11 cellular contexts compared by ENCODE assay signal in the genomic region with DNA sequence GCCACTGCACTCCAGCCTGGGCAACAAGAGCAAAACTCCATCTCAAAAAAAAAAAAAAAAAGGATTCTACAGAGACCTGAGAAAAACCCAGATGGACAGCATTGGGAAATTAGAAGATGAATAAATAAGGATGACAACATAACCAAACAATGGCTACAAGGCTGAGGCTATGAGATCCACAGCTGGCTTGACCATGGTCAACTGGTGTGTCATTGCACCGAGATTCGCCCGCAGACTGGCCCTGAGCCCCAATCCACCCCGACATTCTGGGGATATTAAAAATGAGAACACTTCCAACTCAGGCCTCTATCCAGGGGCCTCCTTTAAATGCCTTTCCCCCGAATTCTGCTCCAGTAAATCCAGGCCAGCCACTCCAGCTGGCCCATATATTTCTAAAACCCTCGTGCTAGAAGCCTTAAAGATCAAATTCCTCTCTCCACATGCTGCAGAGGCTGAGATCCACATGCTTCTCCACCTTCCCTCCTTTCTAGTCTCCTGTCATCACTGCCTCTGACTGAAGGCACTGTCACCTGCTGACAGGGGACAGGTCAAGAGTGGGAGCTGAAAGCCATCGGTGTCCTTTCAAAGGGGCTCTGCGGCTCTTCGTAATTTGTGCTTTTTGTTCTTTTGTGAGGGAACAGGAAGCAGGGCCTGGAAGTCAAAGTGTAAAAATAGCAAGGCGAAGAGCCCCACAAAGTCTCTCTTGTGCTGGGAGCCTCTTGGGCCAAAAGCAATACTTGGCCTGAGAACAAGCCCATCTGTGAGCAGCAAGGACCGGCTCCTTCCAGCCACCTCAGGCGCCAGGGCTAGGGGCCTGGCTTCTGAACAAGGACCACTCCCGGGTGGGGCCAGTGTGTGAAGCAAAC.
DNase-seq lines count a peak whose midpoint lies in the region; ATAC-seq, FAIRE-seq and TF ChIP-seq lines count a peak whose summit lies in the region.
"Had no signal": no experiment of that assay in that cellular context is flagged by ENCODE, and none has a peak within 500 bp of the region (broad histone marks: within the 10 kb centered on the region; RNA-seq: fewer than 3 reads in every experiment).

No MANE protein-coding gene starts in this region.

- H3K9me3 ChIP-seq in adipocyte (ENCODE audit: control insufficient read depth, low read length) (no peaks in the 10 kb centered on the region), transverse colon (no peaks in the 10 kb centered on the region), PC-3 (ENCODE audit: low read length) (no peaks in the 10 kb centered on the region)

- no peak for FAIRE-seq in RCC 7860 (lab: Jason Lieb, UNC)
- FAIRE-seq: endometrium had no signal

- H3K36me3 ChIP-seq in adipocyte (ENCODE audit: control insufficient read depth, insufficient read depth, low read length, severe bottlenecking) (no peaks in the 10 kb centered on the region), transverse colon (no peaks in the 10 kb centered on the region), PC-3 (ENCODE audit: low read depth, low read length) (no peaks in the 10 kb centered on the region)

- no peak overlapping the region for H3K4me3 ChIP-seq in adipocyte (ENCODE audit: low read length)
- H3K4me3 ChIP-seq in transverse colon = no peak overlapping the region
- no peak overlapping the region for H3K4me3 ChIP-seq in PC-3 (ENCODE audit: low read length)

- CTCF ChIA-PET in PC-3 (lab: Charles Lee) = no interaction called here

- no peaks in the 10 kb centered on the region for H4K20me1 ChIP-seq in PC-3 (ENCODE audit: low read length)

- H3K4me1 Mint-ChIP-seq in neural crest cell = peaks cover 47% of the 10 kb centered on the region

- no peaks in the 10 kb centered on the region for H3F3A ChIP-seq in PC-3 (ENCODE audit: low read length, unreplicated experiment)

- POLR2A ChIA-PET in PC-3 (lab: Charles Lee; ENCODE audit: unreplicated experiment) = no interaction called here

- peak overlapping the region; percentile 71 for H3K4me3 Mint-ChIP-seq in neural crest cell
- H3K4me3 Mint-ChIP-seq: activated naive CD4-positive, alpha-beta T cell treated with anti-CD3 and anti-CD28 coated beads for 36 hours had no signal

- H3K79me2 ChIP-seq in PC-3 (ENCODE audit: low read length) = no peaks in the 10 kb centered on the region

- H3K9ac ChIP-seq in adipocyte (ENCODE audit: low read length) = peak overlapping the region; percentile 29
- no peak overlapping the region for H3K9ac ChIP-seq in PC-3 (ENCODE audit: low read length)

- H3K27ac ChIP-seq in transverse colon (peak overlapping the region; percentile 30 to 69 (median 52)), PC-3 (ENCODE audit: low read length) (no peak overlapping the region)

- ATAC-seq in HG02759 (IDR thresholded peaks at IDR 0.05; ENCODE audit: unreplicated experiment) (no peak), PC-3 (no peak)

- H3K27me3 ChIP-seq in adipocyte (replicated peaks; ENCODE audit: control insufficient read depth, insufficient read depth, low read length) (no peaks in the 10 kb centered on the region), transverse colon (no peaks in the 10 kb centered on the region), PC-3 (ENCODE audit: low read length) (no peaks in the 10 kb centered on the region)

- 50 to 80% methylated on average over 4 to 13 of the region's 13 CpGs for WGBS in transverse colon (ENCODE audit: low coverage in 1 of 2), 2 donors

- no peaks in the 10 kb centered on the region for H3K9me2 ChIP-seq in PC-3 (replicated peaks; ENCODE audit: low read length)

- no peak for TF ChIP-seq POLR2A in transverse colon (IDR thresholded peaks at IDR 0.05)

- TF ChIP-seq EP300 in transverse colon (IDR thresholded peaks at IDR 0.05; ENCODE audit: low read depth) = no peak

- no peaks in the 10 kb centered on the region for H3K27me3 Mint-ChIP-seq in neural crest cell (ENCODE audit: low read depth)

- peak overlapping the region; percentile 98 for H3K27ac Mint-ChIP-seq in neural crest cell (ENCODE audit: unreplicated experiment)
- H3K27ac Mint-ChIP-seq: activated naive CD4-positive, alpha-beta T cell treated with anti-CD3 and anti-CD28 coated beads for 36 hours had no signal

- H3K4me2 ChIP-seq in PC-3 (ENCODE audit: low read length) = no peak overlapping the region

- H3K36me3 Mint-ChIP-seq in neural crest cell (ENCODE audit: low read depth) = peaks cover 4% of the 10 kb centered on the region

- no TSS peak for BruUV-seq in PC-3 (replicated peaks; lab: Mats Ljungman, UMichigan)

- no peak overlapping the region for H2AFZ ChIP-seq in PC-3 (ENCODE audit: low read length)

- in situ Hi-C loops in transverse colon (cut with MboI; ENCODE audit: low pct_ligation_motif_present in 1 of 4, low pct_unique_long_range_greater_than_20kb in 1 of 4, low sequenced_read_pairs in 3 of 4) = no loop called here

- H3K4me1 ChIP-seq in adipocyte (ENCODE audit: control insufficient read depth, insufficient read depth, low read length) (peaks cover 33% of the 10 kb centered on the region), transverse colon (peaks cover 0 to 9% (median 3%) of the 10 kb centered on the region in 4 donors), PC-3 (ENCODE audit: insufficient read depth, low read length) (no peaks in the 10 kb centered on the region)

- DNase-seq in adipocyte (ENCODE audit: low read depth) (no peak), foreskin melanocyte (peak; percentile 75), neural crest cell (ENCODE audit: low read depth, low spot score) (no peak), transverse colon (no peak), RCC 7860 (ENCODE audit: low spot score) (no peak), PC-3 (no peak)
- DNase-seq: activated CD4-positive, alpha-beta T cell treated with anti-CD3 and anti-CD28 coated beads for 4 hours; activated naive CD4-positive, alpha-beta T cell treated with anti-CD3 and anti-CD28 coated beads for 36 hours; Karpas-422 had no signal

- TF ChIP-seq CTCF in neural crest cell (conservative IDR thresholded peaks at IDR 0.05) (no peak), transverse colon (IDR thresholded peaks at IDR 0.05) (no peak), PC-3 (conservative IDR thresholded peaks at IDR 0.05; ENCODE audit: low read depth, low read length) (no peak)

- intact Hi-C loops in transverse colon (cut with DNase I; ENCODE audit: low total_unique reads) = no loop called here
- intact Hi-C loops in PC-3 (cut with micrococcal nuclease) = no loop called here

- H3K9me3 Mint-ChIP-seq in neural crest cell = no peaks in the 10 kb centered on the region
- H3K9me3 Mint-ChIP-seq: activated naive CD4-positive, alpha-beta T cell treated with anti-CD3 and anti-CD28 coated beads for 36 hours had no signal
